In the genomic region with DNA sequence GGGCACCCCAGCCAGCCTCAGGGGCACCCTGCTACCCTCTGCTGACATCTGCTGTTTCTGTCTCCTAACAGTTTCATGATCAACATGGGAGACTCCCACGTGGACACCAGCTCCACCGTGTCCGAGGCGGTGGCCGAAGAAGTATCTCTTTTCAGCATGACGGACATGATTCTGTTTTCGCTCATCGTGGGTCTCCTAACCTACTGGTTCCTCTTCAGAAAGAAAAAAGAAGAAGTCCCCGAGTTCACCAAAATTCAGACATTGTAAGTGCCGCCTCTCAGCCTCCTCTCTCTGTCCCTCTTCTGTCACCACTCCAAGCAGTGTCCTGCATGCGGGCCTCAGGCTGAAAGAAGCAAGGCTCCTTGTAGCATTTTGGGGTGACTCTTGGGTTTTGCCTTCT, we compare ENCODE assay signal across 29 cellular contexts. TPM values are rescaled to one million over a fixed set of nuclear protein-coding genes. Genes with fewer than 3 reads are reported as not detected.
DNase-seq lines count a peak whose midpoint lies in the region; ATAC-seq and TF ChIP-seq lines count a peak whose summit lies in the region.
"Had no signal": no experiment of that assay in that cellular context is flagged by ENCODE, and none has a peak within 500 bp of the region (broad histone marks: within the 10 kb centered on the region; RNA-seq: fewer than 3 reads in every experiment).

No MANE protein-coding gene starts in this region.

- TF ChIP-seq CTCF in NB4 (IDR thresholded peaks at IDR 0.05; ENCODE audit: low read depth, low read length) (no peak), nephron progenitor cell (IDR thresholded peaks at IDR 0.05) (no peak)

- no peak overlapping the region for H3K4me3 ChIP-seq in NB4 (ENCODE audit: low read depth, low read length)
- H3K4me3 ChIP-seq: K562, ovary, smooth muscle cell had no signal

- peak overlapping the region; percentile 20 for H3K4me3 Mint-ChIP-seq in nephron progenitor cell
- H3K4me3 Mint-ChIP-seq: activated B cell treated with CpG ODN at 0.5 μM for 24 hours; activated CD8-positive, alpha-beta memory T cell treated with anti-CD3 and anti-CD28 coated beads, Interleukin-2, amount 10 ng/mL, durations not matched to agents 7 days and 5 days; CD4-positive, alpha-beta T cell; natural killer cell; type B pancreatic cell had no signal

- peaks cover 24% of the 10 kb centered on the region for H3K36me3 Mint-ChIP-seq in nephron progenitor cell (ENCODE audit: low read depth)

- ATAC-seq in HG02610 (IDR thresholded peaks at IDR 0.05; ENCODE audit: unreplicated experiment) (no peak), GM21717 (IDR thresholded peaks at IDR 0.05; ENCODE audit: unreplicated experiment) (no peak), GM21737 (IDR thresholded peaks at IDR 0.05; ENCODE audit: unreplicated experiment) (no peak), GM18909 (IDR thresholded peaks at IDR 0.05; ENCODE audit: poor library complexity, unreplicated experiment) (no peak)
- ATAC-seq: activated CD8-positive, alpha-beta memory T cell treated with anti-CD3 and anti-CD28 coated beads, Interleukin-2, amount 10 ng/mL, durations not matched to agents 7 days and 5 days; K562; left ventricle myocardium superior; natural killer cell; PC-3 had no signal

- 74 to 94% (median 77%) methylated on average over 11 of the region's 11 CpGs for WGBS in adipose tissue, 3 donors

- peak overlapping the region; percentile 29 for H3K27ac ChIP-seq in adipose tissue (ENCODE audit: low read depth, low read length)
- H3K27ac ChIP-seq: brain microvascular endothelial cell, ovary had no signal

- no peak for TF ChIP-seq POLR2A in NB4 (IDR thresholded peaks at IDR 0.05; ENCODE audit: extremely low read depth, insufficient read length)

- DNase-seq in NB4 (ENCODE audit: low read depth) (peak; percentile 31), nephron progenitor cell (no peak)
- DNase-seq: activated B cell treated with CpG ODN at 0.5 μM for 24 hours; activated CD4-positive, alpha-beta T cell treated with anti-CD3 and anti-CD28 coated beads, Interleukin-2, amount 50 U/mL, for 1 hour; activated CD8-positive, alpha-beta memory T cell treated with anti-CD3 and anti-CD28 coated beads, Interleukin-2, amount 10 ng/mL, durations not matched to agents 7 days and 5 days; activated naive CD4-positive, alpha-beta T cell treated with Interleukin-2 at 50 U/mL for 16 hours; activated T-cell treated with anti-CD3 and anti-CD28 coated beads, Interleukin-2, amount 50 U/mL, for 48 hours; brain microvascular endothelial cell; CD4-positive, alpha-beta T cell; GOT3; left ventricle myocardium superior; midbrain; natural killer cell; NCI-H1436; NCI-H2107; NCI-H446; NCI-H82; ovary; PC-3; SHP77; stimulated activated CD4-positive, alpha-beta T cell treated with anti-CD3 and anti-CD28 coated beads, Interleukin-2, amount 100 ng/mL, for 48 hours had no signal

- H3K4me1 Mint-ChIP-seq in nephron progenitor cell, result peaks cover 48% of the 10 kb centered on the region
- H3K4me1 Mint-ChIP-seq: activated B cell treated with CpG ODN at 0.5 μM for 24 hours; activated CD8-positive, alpha-beta memory T cell treated with anti-CD3 and anti-CD28 coated beads, Interleukin-2, amount 10 ng/mL, durations not matched to agents 7 days and 5 days had no signal

- H3K27ac Mint-ChIP-seq in nephron progenitor cell, result peak overlapping the region; percentile 94
- H3K27ac Mint-ChIP-seq: activated B cell treated with CpG ODN at 0.5 μM for 24 hours; activated CD8-positive, alpha-beta memory T cell treated with anti-CD3 and anti-CD28 coated beads, Interleukin-2, amount 10 ng/mL, durations not matched to agents 7 days and 5 days; CD4-positive, alpha-beta T cell; type B pancreatic cell had no signal

- peaks cover 11% of the 10 kb centered on the region for H3K9me3 Mint-ChIP-seq in nephron progenitor cell
- H3K9me3 Mint-ChIP-seq: activated B cell treated with CpG ODN at 0.5 μM for 24 hours; CD4-positive, alpha-beta T cell; natural killer cell; type B pancreatic cell had no signal

- H3K27me3 Mint-ChIP-seq in nephron progenitor cell (ENCODE audit: low read depth, poor library complexity), result no peaks in the 10 kb centered on the region
- H3K27me3 Mint-ChIP-seq: activated B cell treated with CpG ODN at 0.5 μM for 24 hours; activated CD8-positive, alpha-beta memory T cell treated with anti-CD3 and anti-CD28 coated beads, Interleukin-2, amount 10 ng/mL, durations not matched to agents 7 days and 5 days; CD4-positive, alpha-beta T cell; type B pancreatic cell had no signal

RNA-seq across cellular contexts. Expression of gene POR, which starts 39.0 kb away (rescaled TPM):
- 100 to 1,000 TPM in 1 of 3 donors, 10 to 100 TPM in 2; 59.6 to 250 (median 70.1) TPM for polyA plus RNA-seq in adipose tissue

RNA-seq across cellular contexts. Expression of gene TMEM120A, which starts 40.5 kb away (rescaled TPM):
- polyA plus RNA-seq in adipose tissue, result 100 to 1,000 TPM in 2 of 3 donors, 10 to 100 TPM in 1; 62.5 to 257 (median 117) TPM
